Comparison of ENCODE assay signal across 8 cellular contexts in the genomic region with DNA sequence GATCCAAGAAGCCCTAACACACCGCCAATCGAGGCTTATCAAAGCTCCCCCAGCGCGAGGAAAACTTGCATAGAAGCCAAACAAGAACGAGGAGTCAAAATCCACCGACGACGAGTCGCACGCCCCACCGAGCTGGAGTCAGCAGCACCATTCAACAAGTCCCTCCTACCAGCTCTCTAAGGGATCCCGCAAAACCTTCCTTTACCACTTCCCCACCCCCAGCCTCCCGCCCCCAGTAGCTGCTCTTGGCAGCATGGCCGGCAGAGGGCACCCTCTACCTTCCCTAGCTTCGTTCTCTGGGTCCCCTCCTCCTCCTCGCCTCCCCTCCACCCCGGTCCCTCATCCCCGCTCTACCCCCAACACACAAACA. TPM values are rescaled to one million over a fixed set of nuclear protein-coding genes. Genes with fewer than 3 reads are reported as not detected.
DNase-seq lines count a peak whose midpoint lies in the region; TF ChIP-seq lines count a peak whose summit lies in the region.

No MANE protein-coding gene starts in this region.

- H3K4me3 ChIP-seq in H7 (ENCODE audit: insufficient read depth, low read depth, low read length) (peak overlapping the region; percentile 77), astrocyte of the spinal cord (ENCODE audit: low read depth, low read length) (peak overlapping the region; percentile 85), iPS-15b (ENCODE audit: low read depth, low read length) (peak overlapping the region; percentile 89)

- no peaks in the 10 kb centered on the region for H3K9me3 ChIP-seq in iPS-15b (ENCODE audit: control insufficient read depth, insufficient read depth, low read length)

- H3K27me3 ChIP-seq in H7 (ENCODE audit: control insufficient read depth, insufficient read depth, low read length): peaks cover 38% of the 10 kb centered on the region
- H3K27me3 ChIP-seq in iPS-15b (ENCODE audit: control insufficient read depth, insufficient read depth, low read length): peaks cover 36% of the 10 kb centered on the region

- in situ Hi-C loops in astrocyte of the spinal cord (cut with HindIII; ENCODE audit: low sequenced_read_pairs): no loop called here

- H3K36me3 ChIP-seq in H7 (replicated peaks; ENCODE audit: control insufficient read depth, insufficient read depth, low read length) (no peaks in the 10 kb centered on the region), iPS-15b (ENCODE audit: control insufficient read depth, insufficient read depth, low read length) (no peaks in the 10 kb centered on the region)

- H3K9ac ChIP-seq in iPS-15b (ENCODE audit: low read depth, low read length): no peak overlapping the region

- DNase-seq in NCI-H1436 (lab: John Stamatoyannopoulos, UW) (peak; percentile 83), NCI-H1436 treated with DMSO at 0.1 percent for 48 hours (lab: John Stamatoyannopoulos, UW) (no peak), H7 (peak; percentile 91), T follicular helper cell (ENCODE audit: low read depth) (peak; percentile 20), astrocyte of the spinal cord (ENCODE audit: low read depth, low spot score) (peak; percentile 94), smooth muscle cell of the brain vasculature (ENCODE audit: low read depth, low spot score) (peak; percentile 69)

- H3K4me1 ChIP-seq in iPS-15b (ENCODE audit: control insufficient read depth, insufficient read depth, low read length): peaks cover 31% of the 10 kb centered on the region

- TF ChIP-seq CTCF in LNCAP (IDR thresholded peaks at IDR 0.05) (peak; percentile 89), astrocyte of the spinal cord (IDR thresholded peaks at IDR 0.05; ENCODE audit: low read depth, low read length) (peak; percentile 83)

RNA-seq across cellular contexts. Expression of a gene that starts 1.4 kb away (rescaled TPM):
- 2.2 and 2.9 TPM in 2 replicates for total RNA-seq in H7 (2014; rRNA removed; shearing (Covaris generic))
